ENCODE assay signal across 13 cellular contexts in the genomic region with DNA sequence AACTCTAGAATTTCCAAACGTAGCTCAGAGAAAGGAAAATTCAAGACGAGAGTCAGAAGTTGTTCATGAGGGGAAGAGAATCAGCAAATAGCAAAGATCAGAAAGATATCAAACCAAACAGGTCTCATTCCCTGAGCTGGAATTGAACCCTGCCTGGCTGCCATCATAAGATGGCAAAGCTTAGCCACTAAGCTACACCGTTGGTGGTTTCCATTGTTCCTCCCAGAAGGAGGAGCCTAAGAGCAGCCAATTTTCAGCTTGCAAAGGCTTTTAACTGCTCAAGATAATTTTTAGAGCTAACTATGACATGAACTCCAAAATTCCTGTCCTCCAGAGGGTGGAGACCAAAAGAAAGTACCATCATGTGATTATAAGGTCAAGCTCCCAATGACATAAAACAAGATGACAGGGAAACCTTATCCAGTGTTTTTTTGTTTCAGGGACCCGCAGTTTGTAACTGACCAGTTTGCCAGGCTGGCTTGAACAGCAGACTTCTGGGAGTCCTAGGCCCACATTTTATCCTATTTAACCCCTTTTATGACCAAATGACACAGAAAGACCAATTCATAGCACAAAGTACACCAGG. TPM values are rescaled to one million over a fixed set of nuclear protein-coding genes. Genes with fewer than 3 reads are reported as not detected.
DNase-seq lines count a peak whose midpoint lies in the region; ATAC-seq and TF ChIP-seq lines count a peak whose summit lies in the region.
"Had no signal": no experiment of that assay in that cellular context is flagged by ENCODE, and none has a peak within 500 bp of the region (broad histone marks: within the 10 kb centered on the region; RNA-seq: fewer than 3 reads in every experiment).

No MANE protein-coding gene starts in this region.

- no peak overlapping the region for H3K4me3 ChIP-seq in KMS-11 (IDR thresholded peaks at IDR 0.05; ENCODE audit: insufficient read depth, low read depth, low read length)
- no peak overlapping the region for H3K4me3 ChIP-seq in OCI-LY3 (ENCODE audit: low read length)
- H3K4me3 ChIP-seq in foreskin fibroblast (ENCODE audit: low read depth in 1 of 2, low read length in 2 of 2): no peak overlapping the region
- H3K4me3 ChIP-seq: GM12878, HAP-1 had no signal

- ATAC-seq in stimulated activated effector memory CD8-positive, alpha-beta T cell treated with anti-CD3 and anti-CD28 coated beads, Interleukin-12 subunit alpha, Interleukin-12 subunit beta, amount 100 ng/mL, for 72 hours: no peak
- ATAC-seq: GM12878 had no signal

- H3K4me3 Mint-ChIP-seq in progenitor cell of endocrine pancreas (ENCODE audit: low read depth): no peak overlapping the region
- H3K4me3 Mint-ChIP-seq in stimulated activated effector memory CD8-positive, alpha-beta T cell treated with anti-CD3 and anti-CD28 coated beads, Interleukin-12 subunit alpha, Interleukin-12 subunit beta, amount 100 ng/mL, for 72 hours: no peak overlapping the region
- H3K4me3 Mint-ChIP-seq: B cell; CD4-positive, alpha-beta memory T cell had no signal

- H2AFZ ChIP-seq in KMS-11 (ENCODE audit: low read depth) (peak overlapping the region; percentile 14; the same call in 1 of the 2 replicates), OCI-LY3 (ENCODE audit: low read depth, low read length) (peak overlapping the region; percentile 63)

- H4K20me1 ChIP-seq in KMS-11 (ENCODE audit: insufficient read depth) (no peaks in the 10 kb centered on the region), OCI-LY3 (ENCODE audit: insufficient read depth, low read length) (no peaks in the 10 kb centered on the region)

- DNase-seq in left kidney (ENCODE audit: low read depth, low spot score) (peak; percentile 80), progenitor cell of endocrine pancreas (ENCODE audit: low spot score, unreplicated experiment) (no peak), foreskin fibroblast (no peak), LoVo (ENCODE audit: low spot score) (no peak)
- DNase-seq in stimulated activated effector memory CD8-positive, alpha-beta T cell treated with anti-CD3 and anti-CD28 coated beads, Interleukin-12 subunit alpha, Interleukin-12 subunit beta, amount 100 ng/mL, for 72 hours (ENCODE audit: low spot score in 2 of 2): no peak
- DNase-seq: C1 segment of cervical spinal cord; CD4-positive, alpha-beta memory T cell; DMS79 had no signal

- no peak overlapping the region for H3K4me2 ChIP-seq in KMS-11
- no peak overlapping the region for H3K4me2 ChIP-seq in OCI-LY3 (ENCODE audit: low read length)

- no peaks in the 10 kb centered on the region for H3K79me2 ChIP-seq in KMS-11 (ENCODE audit: insufficient read depth, low read depth)
- no peaks in the 10 kb centered on the region for H3K79me2 ChIP-seq in OCI-LY3 (ENCODE audit: low read length)

- H3K36me3 ChIP-seq in KMS-11 (ENCODE audit: insufficient read depth) (no peaks in the 10 kb centered on the region), OCI-LY3 (replicated peaks; ENCODE audit: low read depth, low read length) (no peaks in the 10 kb centered on the region)
- H3K36me3 ChIP-seq: HAP-1 had no signal

- H3K9me3 Mint-ChIP-seq in progenitor cell of endocrine pancreas (ENCODE audit: low read depth): no peaks in the 10 kb centered on the region
- H3K9me3 Mint-ChIP-seq in stimulated activated effector memory CD8-positive, alpha-beta T cell treated with anti-CD3 and anti-CD28 coated beads, Interleukin-12 subunit alpha, Interleukin-12 subunit beta, amount 100 ng/mL, for 72 hours: no peaks in the 10 kb centered on the region

- peak overlapping the region; percentile 24 for H3K27ac Mint-ChIP-seq in progenitor cell of endocrine pancreas
- no peak overlapping the region for H3K27ac Mint-ChIP-seq in stimulated activated effector memory CD8-positive, alpha-beta T cell treated with anti-CD3 and anti-CD28 coated beads, Interleukin-12 subunit alpha, Interleukin-12 subunit beta, amount 100 ng/mL, for 72 hours
- H3K27ac Mint-ChIP-seq: B cell; CD4-positive, alpha-beta memory T cell had no signal

- no peaks in the 10 kb centered on the region for H3K9me3 ChIP-seq in OCI-LY3 (ENCODE audit: insufficient read depth, low read length)
- H3K9me3 ChIP-seq: HAP-1 had no signal

- no peak overlapping the region for H3K9ac ChIP-seq in KMS-11
- no peak overlapping the region for H3K9ac ChIP-seq in OCI-LY3 (ENCODE audit: low read length)

- no peaks in the 10 kb centered on the region for H3K4me1 Mint-ChIP-seq in progenitor cell of endocrine pancreas (ENCODE audit: low read depth)
- no peaks in the 10 kb centered on the region for H3K4me1 Mint-ChIP-seq in stimulated activated effector memory CD8-positive, alpha-beta T cell treated with anti-CD3 and anti-CD28 coated beads, Interleukin-12 subunit alpha, Interleukin-12 subunit beta, amount 100 ng/mL, for 72 hours
- H3K4me1 Mint-ChIP-seq: CD4-positive, alpha-beta memory T cell had no signal

- peaks cover 8% of the 10 kb centered on the region for H3K27me3 Mint-ChIP-seq in progenitor cell of endocrine pancreas
- H3K27me3 Mint-ChIP-seq: B cell had no signal

- H3K4me1 ChIP-seq in KMS-11 (ENCODE audit: low read depth, poor library complexity, severe bottlenecking): no peaks in the 10 kb centered on the region
- peaks cover 6% of the 10 kb centered on the region; the same call in 1 of the 2 replicates for H3K4me1 ChIP-seq in OCI-LY3 (ENCODE audit: low read length)
- H3K4me1 ChIP-seq: HAP-1 had no signal

- TF ChIP-seq CTCF in KMS-11 (conservative IDR thresholded peaks at IDR 0.05; ENCODE audit: low read depth, low read length) (no peak), OCI-LY3 (IDR thresholded peaks at IDR 0.05; ENCODE audit: low read depth, low read length) (no peak), progenitor cell of endocrine pancreas (IDR thresholded peaks at IDR 0.05; ENCODE audit: unreplicated experiment) (no peak), foreskin fibroblast (IDR thresholded peaks at IDR 0.05; ENCODE audit: low read depth, low read length) (no peak)

- H3K27ac ChIP-seq in KMS-11 (no peak overlapping the region), OCI-LY3 (ENCODE audit: low read length) (no peak overlapping the region)

- H3K27me3 ChIP-seq in KMS-11 (ENCODE audit: insufficient read depth, low read depth) (no peaks in the 10 kb centered on the region), OCI-LY3 (ENCODE audit: low read depth, low read length) (no peaks in the 10 kb centered on the region)

- no peaks in the 10 kb centered on the region for H3K36me3 Mint-ChIP-seq in progenitor cell of endocrine pancreas (ENCODE audit: insufficient read depth)
- H3K36me3 Mint-ChIP-seq in stimulated activated effector memory CD8-positive, alpha-beta T cell treated with anti-CD3 and anti-CD28 coated beads, Interleukin-12 subunit alpha, Interleukin-12 subunit beta, amount 100 ng/mL, for 72 hours: no peaks in the 10 kb centered on the region
- H3K36me3 Mint-ChIP-seq: CD4-positive, alpha-beta memory T cell had no signal

RNA-seq across cellular contexts. Expression of a gene that starts 55.9 kb away (rescaled TPM):
- 4.3 and 5.3 TPM in 2 replicates for total RNA-seq in progenitor cell of endocrine pancreas
